Comparison of ENCODE assay signal across 8 cellular contexts in genomic region chr4:5890063-5890727, GRCh38. TPM values are rescaled to one million over a fixed set of nuclear protein-coding genes. Genes with fewer than 3 reads are reported as not detected.
DNase-seq lines count a peak whose midpoint lies in the region; ATAC-seq and TF ChIP-seq lines count a peak whose summit lies in the region.

No MANE protein-coding gene starts in this region.

- WGBS in body of pancreas, 2 donors = 2% methylated on average over 22 to 41 of the region's 41 CpGs
- 2% methylated on average over 30 to 40 of the region's 41 CpGs for WGBS in upper lobe of left lung, 2 donors

- H3K27me3 ChIP-seq in body of pancreas = peaks cover 0 to 40% of the 10 kb centered on the region in 2 donors
- peaks cover 0 to 58% (median 34%) of the 10 kb centered on the region in 4 donors for H3K27me3 ChIP-seq in upper lobe of left lung

- H3K4me3 ChIP-seq in body of pancreas (no peak overlapping the region), upper lobe of left lung (peak overlapping the region in 2 of 4 donors; percentile 18 to 22)

- H3K9me3 ChIP-seq in body of pancreas (no peaks in the 10 kb centered on the region), upper lobe of left lung (peaks cover 0 to 4% (median 0%) of the 10 kb centered on the region in 4 donors)

- DNase-seq in DMS114 treated with DMSO at 0.1 percent for 48 hours (lab: John Stamatoyannopoulos, UW; ENCODE audit: unreplicated experiment) (peak; percentile 81), NCI-H1930 (lab: John Stamatoyannopoulos, UW) (peak; percentile 76 to 88), body of pancreas (peak in 3 of 4 donors; percentile 27 to 43 (median 40)), naive B cell (no peak), GF-D8 (lab: John Stamatoyannopoulos, UW) (no peak), upper lobe of left lung (no peak)
- no peak for DNase-seq in stimulated activated naive CD8-positive, alpha-beta T cell treated with anti-CD3 and anti-CD28 coated beads, Interleukin-15, Interleukin-2, amounts not matched to agents 100 U/mL and 50 U/mL, for 24 hours

- H3K27ac Mint-ChIP-seq in naive B cell = peak overlapping the region in 1 of 6 donors; percentile 60

- H3K36me3 ChIP-seq in body of pancreas (replicated peaks in 1 of 2; ENCODE audit: insufficient read depth in 1 of 2, low read depth in 2 of 2) (no peaks in the 10 kb centered on the region), upper lobe of left lung (no peaks in the 10 kb centered on the region)

- H3K27me3 Mint-ChIP-seq in naive B cell = peaks cover 52 to 68% (median 53%) of the 10 kb centered on the region in 3 donors

- ATAC-seq in body of pancreas (no peak), naive B cell (ENCODE audit: low read depth in 2 of 2) (peak in 1 of 2 donors; percentile 28), upper lobe of left lung (ENCODE audit: low FRiP score in 2 of 2) (no peak), GM21576 (IDR thresholded peaks at IDR 0.05; ENCODE audit: unreplicated experiment) (no peak)
- no peak for ATAC-seq in stimulated activated naive CD8-positive, alpha-beta T cell treated with anti-CD3 and anti-CD28 coated beads, Interleukin-15, Interleukin-2, amounts not matched to agents 100 U/mL and 50 U/mL, for 24 hours

- no peak for TF ChIP-seq CTCF in body of pancreas (IDR thresholded peaks at IDR 0.05)
- no peak for TF ChIP-seq CTCF in upper lobe of left lung (IDR thresholded peaks at IDR 0.05)

- H3K27ac ChIP-seq in body of pancreas = no peak overlapping the region
- H3K27ac ChIP-seq in upper lobe of left lung = no peak overlapping the region

- TF ChIP-seq POLR2A in body of pancreas (IDR thresholded peaks at IDR 0.05) = no peak
- no peak for TF ChIP-seq POLR2A in upper lobe of left lung (IDR thresholded peaks at IDR 0.05)

- no peak for TF ChIP-seq EP300 in upper lobe of left lung (IDR thresholded peaks at IDR 0.05)

- H3K4me1 ChIP-seq in body of pancreas = peaks cover 26% of the 10 kb centered on the region
- peaks cover 30 to 53% (median 33%) of the 10 kb centered on the region in 4 donors for H3K4me1 ChIP-seq in upper lobe of left lung

- H3K4me3 Mint-ChIP-seq in naive B cell = peak overlapping the region; percentile 59 to 87 (median 73)

- H3K9me3 Mint-ChIP-seq in naive B cell = peaks cover 0 to 9% (median 2%) of the 10 kb centered on the region in 7 donors

- H3K4me1 Mint-ChIP-seq in naive B cell = peaks cover 36 to 49% (median 43%) of the 10 kb centered on the region in 3 donors

- H3K36me3 Mint-ChIP-seq in naive B cell = peaks cover 0 to 6% of the 10 kb centered on the region in 2 donors

- intact Hi-C loops in body of pancreas (cut with DNase I) = no loop called here

RNA-seq across cellular contexts. Expression of gene CRMP1, which starts 2.7 kb away (rescaled TPM):
- total RNA-seq in body of pancreas (1 to 10 TPM; 1.3 to 1.6 TPM), upper lobe of left lung (1 to 10 TPM in 5 of 6 donors, under 1 TPM in 1; 0.89 to 5.7 (median 2.0) TPM)
- 1 to 10 TPM in 3 of 6 donors, under 1 TPM in 2, not detected in 1; 0.49 to 3.5 (median 1.3) TPM for polyA plus RNA-seq in naive B cell (ENCODE audit: low read depth in 6 of 6)

Comparison
In these comparisons a context has a peak if more than half of its experiments do, and no peak if none do; other contexts are left out.
1. DNase-seq: peak in DMS114 treated with DMSO at 0.1 percent for 48 hours (single experiment), NCI-H1930 (2 of 2) and body of pancreas (3 of 4); none in naive B cell (single experiment), stimulated activated naive CD8-positive, alpha-beta T cell treated with anti-CD3 and anti-CD28 coated beads, Interleukin-15, Interleukin-2, amounts not matched to agents 100 U/mL and 50 U/mL, for 24 hours (single experiment), GF-D8 (single experiment) and upper lobe of left lung (0 of 2).